1 cellular context compared by ENCODE assay signal in the genomic region with DNA sequence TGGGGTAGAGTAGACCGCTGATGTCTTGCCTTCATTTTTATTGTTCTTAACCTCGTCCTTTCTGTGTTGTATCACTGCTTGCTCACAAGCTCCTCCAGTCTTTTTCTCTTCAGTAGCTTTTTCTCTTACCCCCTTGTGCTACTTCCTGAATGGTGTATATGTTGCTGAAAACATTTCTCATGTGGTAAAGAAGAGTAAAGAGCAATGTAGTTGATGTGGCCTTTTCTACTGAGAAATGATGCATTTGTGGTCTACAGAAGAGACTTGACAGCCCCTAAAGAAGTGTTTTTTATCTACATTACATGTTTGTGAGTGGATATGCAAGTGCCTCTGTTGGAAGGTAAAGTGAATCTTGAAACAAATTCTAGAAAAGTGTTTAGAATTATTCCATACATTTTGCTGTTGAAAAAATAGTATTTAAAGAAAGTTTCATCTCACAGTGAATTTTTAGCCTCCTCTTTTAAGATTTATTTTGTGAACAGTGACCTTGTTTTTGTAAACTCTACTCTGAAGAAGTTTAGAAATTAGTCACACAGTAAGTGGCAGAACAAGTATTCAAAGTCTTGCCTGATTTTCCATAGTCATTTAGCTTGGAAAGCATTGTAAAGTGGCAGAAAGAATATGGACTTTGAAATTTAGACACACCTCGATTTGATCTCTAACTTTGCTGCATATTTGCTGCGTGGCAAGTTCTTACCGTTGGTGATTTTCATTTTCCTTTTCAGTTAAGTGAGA.
TF ChIP-seq lines count a peak whose summit lies in the region.

No MANE protein-coding gene starts in this region.

TF ChIP-seq in GM12878, 131 proteins besides CTCF, POLR2A, EP300 and RAD21 (continued from another document):
- TF ChIP-seq, protein P1, sequence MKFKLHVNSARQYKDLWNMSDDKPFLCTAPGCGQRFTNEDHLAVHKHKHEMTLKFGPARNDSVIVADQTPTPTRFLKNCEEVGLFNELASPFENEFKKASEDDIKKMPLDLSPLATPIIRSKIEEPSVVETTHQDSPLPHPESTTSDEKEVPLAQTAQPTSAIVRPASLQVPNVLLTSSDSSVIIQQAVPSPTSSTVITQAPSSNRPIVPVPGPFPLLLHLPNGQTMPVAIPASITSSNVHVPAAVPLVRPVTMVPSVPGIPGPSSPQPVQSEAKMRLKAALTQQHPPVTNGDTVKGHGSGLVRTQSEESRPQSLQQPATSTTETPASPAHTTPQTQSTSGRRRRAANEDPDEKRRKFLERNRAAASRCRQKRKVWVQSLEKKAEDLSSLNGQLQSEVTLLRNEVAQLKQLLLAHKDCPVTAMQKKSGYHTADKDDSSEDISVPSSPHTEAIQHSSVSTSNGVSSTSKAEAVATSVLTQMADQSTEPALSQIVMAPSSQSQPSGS (IDR thresholded peaks at IDR 0.05; ENCODE audit: low read length): peak; percentile 49; the same call in 1 of the 2 replicates
- TF ChIP-seq NFIC (IDR thresholded peaks at IDR 0.05; ENCODE audit: low read depth, low read length): peak; percentile 78; the same call in 1 of the 2 replicates
- TF ChIP-seq MTA3 (IDR thresholded peaks at IDR 0.05; ENCODE audit: borderline replicate concordance, low read length): peak; percentile 39; the same call in 1 of the 2 replicates
- no peak for TF ChIP-seq FOXK2 (IDR thresholded peaks at IDR 0.05)
- no peak for TF ChIP-seq MXI1 (IDR thresholded peaks at IDR 0.05; ENCODE audit: low read depth, low read length)
- 0 out of 2 replicates have a peak, but pooled peaks have one; percentile 46 for TF ChIP-seq FOXM1 (IDR thresholded peaks at IDR 0.05; ENCODE audit: low read depth, low read length)
- no peak for TF ChIP-seq HDAC6 (IDR thresholded peaks at IDR 0.05; ENCODE audit: unreplicated experiment)
- TF ChIP-seq RB1 (IDR thresholded peaks at IDR 0.05; ENCODE audit: borderline replicate concordance): no peak
- no peak for TF ChIP-seq NR2C2 (IDR thresholded peaks at IDR 0.05; ENCODE audit: borderline replicate concordance, control insufficient read depth, insufficient read length, low read depth)
- TF ChIP-seq JUNB (IDR thresholded peaks at IDR 0.05): peak; percentile 66
- TF ChIP-seq NR2C1 (IDR thresholded peaks at IDR 0.05): no peak
- no peak; the same call in 1 of the 2 replicates for TF ChIP-seq ZBED1 (IDR thresholded peaks at IDR 0.05; ENCODE audit: borderline replicate concordance)
- no peak for TF ChIP-seq BACH1 (IDR thresholded peaks at IDR 0.05; ENCODE audit: borderline replicate concordance)
- no peak for TF ChIP-seq EZH2 (IDR thresholded peaks at IDR 0.05; ENCODE audit: borderline replicate concordance, control insufficient read depth, low read depth, low read length)
- no peak for TF ChIP-seq CEBPB (IDR thresholded peaks at IDR 0.05; ENCODE audit: borderline replicate concordance in 1 of 2, low read depth in 2 of 2, low read length in 2 of 2)
- TF ChIP-seq, protein P2, sequence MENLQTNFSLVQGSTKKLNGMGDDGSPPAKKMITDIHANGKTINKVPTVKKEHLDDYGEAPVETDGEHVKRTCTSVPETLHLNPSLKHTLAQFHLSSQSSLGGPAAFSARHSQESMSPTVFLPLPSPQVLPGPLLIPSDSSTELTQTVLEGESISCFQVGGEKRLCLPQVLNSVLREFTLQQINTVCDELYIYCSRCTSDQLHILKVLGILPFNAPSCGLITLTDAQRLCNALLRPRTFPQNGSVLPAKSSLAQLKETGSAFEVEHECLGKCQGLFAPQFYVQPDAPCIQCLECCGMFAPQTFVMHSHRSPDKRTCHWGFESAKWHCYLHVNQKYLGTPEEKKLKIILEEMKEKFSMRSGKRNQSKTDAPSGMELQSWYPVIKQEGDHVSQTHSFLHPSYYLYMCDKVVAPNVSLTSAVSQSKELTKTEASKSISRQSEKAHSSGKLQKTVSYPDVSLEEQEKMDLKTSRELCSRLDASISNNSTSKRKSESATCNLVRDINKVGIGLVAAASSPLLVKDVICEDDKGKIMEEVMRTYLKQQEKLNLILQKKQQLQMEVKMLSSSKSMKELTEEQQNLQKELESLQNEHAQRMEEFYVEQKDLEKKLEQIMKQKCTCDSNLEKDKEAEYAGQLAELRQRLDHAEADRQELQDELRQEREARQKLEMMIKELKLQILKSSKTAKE (IDR thresholded peaks at IDR 0.05; ENCODE audit: low read depth, poor library complexity, severe bottlenecking): peak; percentile 23
- TF ChIP-seq, protein P3, sequence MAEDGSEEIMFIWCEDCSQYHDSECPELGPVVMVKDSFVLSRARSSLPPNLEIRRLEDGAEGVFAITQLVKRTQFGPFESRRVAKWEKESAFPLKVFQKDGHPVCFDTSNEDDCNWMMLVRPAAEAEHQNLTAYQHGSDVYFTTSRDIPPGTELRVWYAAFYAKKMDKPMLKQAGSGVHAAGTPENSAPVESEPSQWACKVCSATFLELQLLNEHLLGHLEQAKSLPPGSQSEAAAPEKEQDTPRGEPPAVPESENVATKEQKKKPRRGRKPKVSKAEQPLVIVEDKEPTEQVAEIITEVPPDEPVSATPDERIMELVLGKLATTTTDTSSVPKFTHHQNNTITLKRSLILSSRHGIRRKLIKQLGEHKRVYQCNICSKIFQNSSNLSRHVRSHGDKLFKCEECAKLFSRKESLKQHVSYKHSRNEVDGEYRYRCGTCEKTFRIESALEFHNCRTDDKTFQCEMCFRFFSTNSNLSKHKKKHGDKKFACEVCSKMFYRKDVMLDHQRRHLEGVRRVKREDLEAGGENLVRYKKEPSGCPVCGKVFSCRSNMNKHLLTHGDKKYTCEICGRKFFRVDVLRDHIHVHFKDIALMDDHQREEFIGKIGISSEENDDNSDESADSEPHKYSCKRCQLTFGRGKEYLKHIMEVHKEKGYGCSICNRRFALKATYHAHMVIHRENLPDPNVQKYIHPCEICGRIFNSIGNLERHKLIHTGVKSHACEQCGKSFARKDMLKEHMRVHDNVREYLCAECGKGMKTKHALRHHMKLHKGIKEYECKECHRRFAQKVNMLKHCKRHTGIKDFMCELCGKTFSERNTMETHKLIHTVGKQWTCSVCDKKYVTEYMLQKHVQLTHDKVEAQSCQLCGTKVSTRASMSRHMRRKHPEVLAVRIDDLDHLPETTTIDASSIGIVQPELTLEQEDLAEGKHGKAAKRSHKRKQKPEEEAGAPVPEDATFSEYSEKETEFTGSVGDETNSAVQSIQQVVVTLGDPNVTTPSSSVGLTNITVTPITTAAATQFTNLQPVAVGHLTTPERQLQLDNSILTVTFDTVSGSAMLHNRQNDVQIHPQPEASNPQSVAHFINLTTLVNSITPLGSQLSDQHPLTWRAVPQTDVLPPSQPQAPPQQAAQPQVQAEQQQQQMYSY (CRISPR knock-in tag; IDR thresholded peaks at IDR 0.05): no peak
- peak; percentile 55 to 62; a peak in 2 of 4 replicates for TF ChIP-seq IKZF2 (IDR thresholded peaks at IDR 0.05)
- TF ChIP-seq ETV6 (conservative IDR thresholded peaks at IDR 0.05 in 1 of 2, IDR thresholded peaks at IDR 0.05 in 1 of 2; ENCODE audit: borderline replicate concordance in 1 of 2, low read depth in 1 of 2): no peak
- TF ChIP-seq CREM (IDR thresholded peaks at IDR 0.05; ENCODE audit: low read depth): peak; percentile 60; the same call in 1 of the 2 replicates
- 0 out of 2 replicates have a peak, but pooled peaks have one; percentile 24 for TF ChIP-seq IKZF1 (conservative IDR thresholded peaks at IDR 0.05)
- TF ChIP-seq CHD2 (IDR thresholded peaks at IDR 0.05; ENCODE audit: borderline replicate concordance, low read depth, low read length): no peak
- TF ChIP-seq EED (IDR thresholded peaks at IDR 0.05; ENCODE audit: low read depth): no peak
- no peak for TF ChIP-seq RCOR1 (conservative IDR thresholded peaks at IDR 0.05; ENCODE audit: low read depth, low read length)
- TF ChIP-seq KLF5 (IDR thresholded peaks at IDR 0.05; ENCODE audit: partially characterized antibody): no peak
- TF ChIP-seq DPF2 (IDR thresholded peaks at IDR 0.05): 0 out of 2 replicates have a peak, but pooled peaks have one; percentile 36
- TF ChIP-seq, protein P4, sequence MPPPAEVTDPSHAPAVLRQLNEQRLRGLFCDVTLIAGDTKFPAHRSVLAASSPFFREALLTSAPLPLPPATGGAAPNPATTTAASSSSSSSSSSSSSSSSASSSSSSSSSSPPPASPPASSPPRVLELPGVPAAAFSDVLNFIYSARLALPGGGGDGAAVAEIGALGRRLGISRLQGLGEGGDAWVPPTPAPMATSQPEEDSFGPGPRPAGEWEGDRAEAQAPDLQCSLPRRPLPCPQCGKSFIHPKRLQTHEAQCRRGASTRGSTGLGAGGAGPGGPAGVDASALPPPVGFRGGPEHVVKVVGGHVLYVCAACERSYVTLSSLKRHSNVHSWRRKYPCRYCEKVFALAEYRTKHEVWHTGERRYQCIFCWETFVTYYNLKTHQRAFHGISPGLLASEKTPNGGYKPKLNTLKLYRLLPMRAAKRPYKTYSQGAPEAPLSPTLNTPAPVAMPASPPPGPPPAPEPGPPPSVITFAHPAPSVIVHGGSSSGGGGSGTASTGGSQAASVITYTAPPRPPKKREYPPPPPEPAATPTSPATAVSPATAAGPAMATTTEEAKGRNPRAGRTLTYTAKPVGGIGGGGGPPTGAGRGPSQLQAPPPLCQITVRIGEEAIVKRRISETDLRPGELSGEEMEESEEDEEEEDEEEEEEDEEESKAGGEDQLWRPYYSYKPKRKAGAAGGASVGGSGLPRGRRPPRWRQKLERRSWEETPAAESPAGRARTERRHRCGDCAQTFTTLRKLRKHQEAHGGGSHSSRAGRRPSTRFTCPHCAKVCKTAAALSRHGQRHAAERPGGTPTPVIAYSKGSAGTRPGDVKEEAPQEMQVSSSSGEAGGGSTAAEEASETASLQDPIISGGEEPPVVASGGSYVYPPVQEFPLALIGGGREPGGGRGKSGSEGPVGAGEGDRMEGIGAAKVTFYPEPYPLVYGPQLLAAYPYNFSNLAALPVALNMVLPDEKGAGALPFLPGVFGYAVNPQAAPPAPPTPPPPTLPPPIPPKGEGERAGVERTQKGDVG (CRISPR knock-in tag; IDR thresholded peaks at IDR 0.05): no peak
- TF ChIP-seq, protein P5, sequence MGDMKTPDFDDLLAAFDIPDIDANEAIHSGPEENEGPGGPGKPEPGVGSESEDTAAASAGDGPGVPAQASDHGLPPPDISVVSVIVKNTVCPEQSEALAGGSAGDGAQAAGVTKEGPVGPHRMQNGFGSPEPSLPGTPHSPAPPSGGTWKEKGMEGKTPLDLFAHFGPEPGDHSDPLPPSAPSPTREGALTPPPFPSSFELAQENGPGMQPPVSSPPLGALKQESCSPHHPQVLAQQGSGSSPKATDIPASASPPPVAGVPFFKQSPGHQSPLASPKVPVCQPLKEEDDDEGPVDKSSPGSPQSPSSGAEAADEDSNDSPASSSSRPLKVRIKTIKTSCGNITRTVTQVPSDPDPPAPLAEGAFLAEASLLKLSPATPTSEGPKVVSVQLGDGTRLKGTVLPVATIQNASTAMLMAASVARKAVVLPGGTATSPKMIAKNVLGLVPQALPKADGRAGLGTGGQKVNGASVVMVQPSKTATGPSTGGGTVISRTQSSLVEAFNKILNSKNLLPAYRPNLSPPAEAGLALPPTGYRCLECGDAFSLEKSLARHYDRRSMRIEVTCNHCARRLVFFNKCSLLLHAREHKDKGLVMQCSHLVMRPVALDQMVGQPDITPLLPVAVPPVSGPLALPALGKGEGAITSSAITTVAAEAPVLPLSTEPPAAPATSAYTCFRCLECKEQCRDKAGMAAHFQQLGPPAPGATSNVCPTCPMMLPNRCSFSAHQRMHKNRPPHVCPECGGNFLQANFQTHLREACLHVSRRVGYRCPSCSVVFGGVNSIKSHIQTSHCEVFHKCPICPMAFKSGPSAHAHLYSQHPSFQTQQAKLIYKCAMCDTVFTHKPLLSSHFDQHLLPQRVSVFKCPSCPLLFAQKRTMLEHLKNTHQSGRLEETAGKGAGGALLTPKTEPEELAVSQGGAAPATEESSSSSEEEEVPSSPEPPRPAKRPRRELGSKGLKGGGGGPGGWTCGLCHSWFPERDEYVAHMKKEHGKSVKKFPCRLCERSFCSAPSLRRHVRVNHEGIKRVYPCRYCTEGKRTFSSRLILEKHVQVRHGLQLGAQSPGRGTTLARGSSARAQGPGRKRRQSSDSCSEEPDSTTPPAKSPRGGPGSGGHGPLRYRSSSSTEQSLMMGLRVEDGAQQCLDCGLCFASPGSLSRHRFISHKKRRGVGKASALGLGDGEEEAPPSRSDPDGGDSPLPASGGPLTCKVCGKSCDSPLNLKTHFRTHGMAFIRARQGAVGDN (IDR thresholded peaks at IDR 0.05): no peak
- peak; percentile 52; the same call in 1 of the 2 replicates for TF ChIP-seq CBFB (IDR thresholded peaks at IDR 0.05; ENCODE audit: low read depth)
